Comparison of ENCODE assay signal across 10 cellular contexts in the genomic region with DNA sequence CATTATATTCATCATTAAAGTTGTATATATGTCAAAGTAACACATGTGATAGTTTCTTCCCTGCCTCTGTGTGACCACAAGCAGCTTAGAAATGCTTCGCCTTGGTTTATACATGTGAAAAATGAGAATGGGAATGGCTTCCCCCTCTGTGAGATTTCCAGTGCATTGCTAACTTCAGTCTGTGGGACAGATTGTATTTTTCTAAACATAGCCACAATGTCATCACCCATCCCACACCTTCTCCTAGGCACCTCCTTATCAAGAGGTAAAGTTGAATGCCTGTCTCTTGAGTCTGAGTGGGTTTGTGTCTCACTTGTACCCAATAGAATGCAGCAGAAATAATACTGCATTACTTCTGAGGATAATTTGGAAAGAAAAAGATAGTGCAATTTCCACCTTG. TPM values are rescaled to one million over a fixed set of nuclear protein-coding genes. Genes with fewer than 3 reads are reported as not detected.
DNase-seq lines count a peak whose midpoint lies in the region; ATAC-seq, FAIRE-seq and TF ChIP-seq lines count a peak whose summit lies in the region.
"Had no signal": no experiment of that assay in that cellular context is flagged by ENCODE, and none has a peak within 500 bp of the region (broad histone marks: within the 10 kb centered on the region; RNA-seq: fewer than 3 reads in every experiment).

No MANE protein-coding gene starts in this region.

- H3K9ac ChIP-seq in endothelial cell of umbilical vein (replicated peaks; ENCODE audit: extremely low read depth, insufficient read depth, low read length) (peak overlapping the region; percentile 61), mesenchymal stem cell (ENCODE audit: low read length) (peak overlapping the region; percentile 71)

- H2BK15ac ChIP-seq in mesenchymal stem cell (ENCODE audit: low read depth, poor library complexity, severe bottlenecking): no peak overlapping the region

- H3K23ac ChIP-seq in mesenchymal stem cell (ENCODE audit: low read length in 2 of 2): no peak overlapping the region

- H3K4me3 ChIP-seq in Peyer's patch (no peak overlapping the region), endothelial cell of umbilical vein (replicated peaks in 1 of 3; ENCODE audit: insufficient read depth in 1 of 3, low read depth in 1 of 3, low read length in 3 of 3) (no peak overlapping the region), mesenchymal stem cell (ENCODE audit: insufficient read depth in 1 of 2, low read depth in 1 of 2, low read length in 2 of 2) (peak overlapping the region in 1 of 2 experiments; percentile 20), tibial artery (no peak overlapping the region)

- WGBS in mesenchymal stem cell: no CpG with 5 or more reads among the region's 1 CpG

- CTCF ChIA-PET in endothelial cell of umbilical vein (lab: Charles Lee): interaction anchor here (0.7 to 7.2 kb wide), 29 partner anchors 10 to 231 kb away, joined by 3 to 98 read pairs (median 6); partner anchors contain the start of gene NAA20

- H3K27ac ChIP-seq in Peyer's patch: peak overlapping the region in 3 of 4 donors; percentile 10 to 15 (median 12)
- peak overlapping the region; percentile 73 for H3K27ac ChIP-seq in endothelial cell of umbilical vein (ENCODE audit: insufficient read depth, low read depth, low read length)
- peak overlapping the region; percentile 97 for H3K27ac ChIP-seq in mesenchymal stem cell (ENCODE audit: low read length, poor library complexity, severe bottlenecking)
- peak overlapping the region; percentile 30 to 34 for H3K27ac ChIP-seq in tibial artery

- H3K18ac ChIP-seq in mesenchymal stem cell (ENCODE audit: low read depth in 1 of 2, low read length in 2 of 2): peak overlapping the region; percentile 70 to 93

- H2BK120ac ChIP-seq in mesenchymal stem cell (ENCODE audit: low read depth, low read length): peak overlapping the region; percentile 59

- H3K4ac ChIP-seq in mesenchymal stem cell (ENCODE audit: low read depth in 1 of 2, low read length in 2 of 2): peak overlapping the region in 1 of 2 experiments; percentile 93

- no peaks in the 10 kb centered on the region for H4K20me1 ChIP-seq in endothelial cell of umbilical vein (replicated peaks; ENCODE audit: control insufficient read depth, extremely low read depth, insufficient read depth, low read length)

- H4K91ac ChIP-seq in mesenchymal stem cell (ENCODE audit: low read length): peak overlapping the region; percentile 70

- H2BK5ac ChIP-seq in mesenchymal stem cell (ENCODE audit: low read depth, low read length, poor library complexity, severe bottlenecking): peak overlapping the region; percentile 81

- peak; percentile 33 for FAIRE-seq in endothelial cell of umbilical vein (lab: Jason Lieb, UNC)

- H4K8ac ChIP-seq in mesenchymal stem cell (ENCODE audit: low read length): peak overlapping the region; percentile 79

- H3K4me2 ChIP-seq in endothelial cell of umbilical vein (ENCODE audit: insufficient read depth, low read length): peak overlapping the region; percentile 28
- H3K4me2 ChIP-seq in mesenchymal stem cell (ENCODE audit: low read length, poor library complexity, severe bottlenecking): no peak overlapping the region

- H3K79me2 ChIP-seq in endothelial cell of umbilical vein (ENCODE audit: control insufficient read depth, insufficient read depth, low read length): no peaks in the 10 kb centered on the region

- peak overlapping the region; percentile 47 to 75 for H2BK12ac ChIP-seq in mesenchymal stem cell (ENCODE audit: low read length in 2 of 2)

- H3K9me3 ChIP-seq in Peyer's patch: no peaks in the 10 kb centered on the region
- H3K9me3 ChIP-seq in endothelial cell of umbilical vein (replicated peaks; ENCODE audit: control insufficient read depth, insufficient read depth, low read length): no peaks in the 10 kb centered on the region
- H3K9me3 ChIP-seq in mesenchymal stem cell (ENCODE audit: control insufficient read depth, low read length): peaks cover 6% of the 10 kb centered on the region
- H3K9me3 ChIP-seq in tibial artery: no peaks in the 10 kb centered on the region

- ATAC-seq in HG03460 (IDR thresholded peaks at IDR 0.05; ENCODE audit: unreplicated experiment) (no peak), GM19035 (IDR thresholded peaks at IDR 0.05; ENCODE audit: unreplicated experiment) (no peak), HG03039 (IDR thresholded peaks at IDR 0.05; ENCODE audit: unreplicated experiment) (no peak)
- ATAC-seq: natural killer cell treated with Interleukin-12 subunit alpha and Interleukin-12 subunit beta and Interleukin-15 and Interleukin-18, amount 100 ng/mL, for 72 hours had no signal

- TF ChIP-seq POLR2A in Peyer's patch (IDR thresholded peaks at IDR 0.05): no peak
- no peak for TF ChIP-seq POLR2A in endothelial cell of umbilical vein (IDR thresholded peaks at IDR 0.05; ENCODE audit: low read depth, low read length)

- H2AFZ ChIP-seq in endothelial cell of umbilical vein (ENCODE audit: low read depth, low read length) (peak overlapping the region; percentile 75), mesenchymal stem cell (ENCODE audit: low read depth, low read length) (no peak overlapping the region)

- peaks cover 0 to 19% (median 0%) of the 10 kb centered on the region in 4 donors for H3K4me1 ChIP-seq in Peyer's patch
- peaks cover 34% of the 10 kb centered on the region for H3K4me1 ChIP-seq in endothelial cell of umbilical vein (ENCODE audit: control insufficient read depth, extremely low read depth, insufficient read depth, low read length)
- H3K4me1 ChIP-seq in mesenchymal stem cell (ENCODE audit: control insufficient read depth, insufficient read depth, low read depth, low read length): peaks cover 18% of the 10 kb centered on the region
- H3K4me1 ChIP-seq in tibial artery: peaks cover 0 to 34% (median 25%) of the 10 kb centered on the region in 4 donors

- TSS peak; percentile 78 for BruUV-seq in endothelial cell of umbilical vein (replicated peaks; lab: Mats Ljungman, UMichigan)

- DNase-seq in Peyer's patch (no peak), endothelial cell of umbilical vein (ENCODE audit: low read depth, low spot score) (no peak), mesenchymal stem cell (peak; percentile 41), tibial artery (no peak), T-helper 1 cell (no peak)
- DNase-seq: stimulated activated CD4-positive, alpha-beta T cell treated with anti-CD3 and anti-CD28 coated beads, Interleukin-2, amount 100 ng/mL, for 24 hours had no signal

- intact Hi-C loops in endothelial cell of umbilical vein (cut with micrococcal nuclease) (loop anchor here (1.0 to 2.0 kb wide), 9 partner anchors 15 to 231 kb away; partner anchors contain the start of genes NAA20 and RIN2), tibial artery (cut with DNase I; ENCODE audit: low total_unique reads) (loop anchor here (2.0 to 10.0 kb wide), 2 partner anchors 91 to 209 kb away; no protein-coding TSS in a partner anchor)

- no peaks in the 10 kb centered on the region for H3K27me3 ChIP-seq in Peyer's patch
- H3K27me3 ChIP-seq in endothelial cell of umbilical vein (ENCODE audit: control insufficient read depth in 2 of 2, insufficient read depth in 2 of 2, low read length in 2 of 2): no peaks in the 10 kb centered on the region
- no peaks in the 10 kb centered on the region for H3K27me3 ChIP-seq in mesenchymal stem cell (ENCODE audit: control insufficient read depth in 1 of 2, insufficient read depth in 1 of 2, low read length in 2 of 2)
- no peaks in the 10 kb centered on the region for H3K27me3 ChIP-seq in tibial artery

- H2AK5ac ChIP-seq in mesenchymal stem cell (ENCODE audit: low read length, severe bottlenecking): peak overlapping the region; percentile 99

- no peaks in the 10 kb centered on the region for H3K36me3 ChIP-seq in Peyer's patch
- no peaks in the 10 kb centered on the region for H3K36me3 ChIP-seq in endothelial cell of umbilical vein (ENCODE audit: control insufficient read depth in 2 of 2, extremely low read depth in 1 of 2, insufficient read depth in 2 of 2, low read length in 2 of 2)
- H3K36me3 ChIP-seq in mesenchymal stem cell (ENCODE audit: control insufficient read depth in 1 of 2, insufficient read depth in 2 of 2, low read depth in 1 of 2, low read length in 2 of 2): no peaks in the 10 kb centered on the region
- H3K36me3 ChIP-seq in tibial artery: no peaks in the 10 kb centered on the region

- dilution Hi-C loops in endothelial cell of umbilical vein (cut with MboI; ENCODE audit: extremely low pct_ligation_motif_present, low sequenced_read_pairs): no loop called here

- no peaks in the 10 kb centered on the region for H3K9me1 ChIP-seq in endothelial cell of umbilical vein (replicated peaks; ENCODE audit: control insufficient read depth, extremely low read depth, insufficient read depth, low read length)

- POLR2A ChIA-PET in endothelial cell of umbilical vein (lab: Charles Lee): interaction anchor here (1.2 to 1.3 kb wide), 2 partner anchors 104 to 209 kb away, joined by 4 to 5 read pairs; no protein-coding TSS in a partner anchor

- H3K14ac ChIP-seq in mesenchymal stem cell (ENCODE audit: low read length in 2 of 2): no peak overlapping the region

- no peak for TF ChIP-seq CTCF in Peyer's patch (IDR thresholded peaks at IDR 0.05)
- TF ChIP-seq CTCF in endothelial cell of umbilical vein (IDR thresholded peaks at IDR 0.05; ENCODE audit: extremely low read depth in 1 of 2, insufficient read depth in 1 of 2, low read depth in 1 of 2, low read length in 2 of 2): no peak
- no peak for TF ChIP-seq CTCF in tibial artery (IDR thresholded peaks at IDR 0.05)

- H3K79me1 ChIP-seq in mesenchymal stem cell (replicated peaks; ENCODE audit: low read length, poor library complexity, severe bottlenecking): peaks cover 27% of the 10 kb centered on the region

TF ChIP-seq in endothelial cell of umbilical vein, 7 proteins besides CTCF, POLR2A, EP300 and RAD21 (continues in another document):
- TF ChIP-seq FOS (IDR thresholded peaks at IDR 0.05; ENCODE audit: borderline replicate concordance, insufficient read depth, low read length): no peak
- no peak for TF ChIP-seq EZH2 (IDR thresholded peaks at IDR 0.05; ENCODE audit: borderline replicate concordance, low read depth, low read length, severe bottlenecking)
- no peak for TF ChIP-seq GATA2 (IDR thresholded peaks at IDR 0.05; ENCODE audit: insufficient read depth, insufficient read length, low read depth, low read length)

RNA-seq across cellular contexts. Expression of gene RIN2, which starts 27.8 kb away (rescaled TPM):
- total RNA-seq in Peyer's patch (100 to 1,000 TPM in 3 of 4 donors, 10 to 100 TPM in 1; 65.2 to 181 (median 149) TPM), endothelial cell of umbilical vein (98.5 and 119 TPM in 2 replicates)
- 18.0 and 22.6 TPM in 2 replicates for polyA plus RNA-seq in endothelial cell of umbilical vein
- polyA plus RNA-seq in endothelial cell of umbilical vein (2011; cell fraction: cytosol; rRNA removed): 26.4 and 28.1 TPM in 2 replicates
- 78.0 and 79.9 TPM in 2 replicates for polyA plus RNA-seq in endothelial cell of umbilical vein (2011; cell fraction: nucleus; rRNA removed)
- 44.9 and 47.0 TPM in 2 replicates for polyA plus RNA-seq in endothelial cell of umbilical vein (2012)
- 121 and 149 TPM in 2 replicates for polyA minus RNA-seq in endothelial cell of umbilical vein
- 9.7 TPM for polyA minus RNA-seq in endothelial cell of umbilical vein (2011; cell fraction: cytosol; rRNA and poly(A)+ RNA removed)
- 186 and 192 TPM in 2 replicates for polyA minus RNA-seq in endothelial cell of umbilical vein (2011; cell fraction: nucleus; rRNA and poly(A)+ RNA removed)
- 44.5 TPM for polyA plus RNA-seq in mesenchymal stem cell (2013, experiment 1 of 2)
- 41.0 TPM for polyA plus RNA-seq in mesenchymal stem cell (2013, experiment 2 of 2)
- total RNA-seq: natural killer cell treated with Interleukin-12 subunit alpha and Interleukin-12 subunit beta and Interleukin-15 and Interleukin-18, amount 100 ng/mL, for 72 hours had no signal

Comparison
In these comparisons a context has a peak if more than half of its experiments do, and no peak if none do; other contexts are left out.
1. H3K27ac ChIP-seq: peak in every context shown above with its lines; median percentile 97 in mesenchymal stem cell; 73 in endothelial cell of umbilical vein; 32 in tibial artery; 12 in Peyer's patch.